ENCODE assay signal across 16 cellular contexts in the genomic region with DNA sequence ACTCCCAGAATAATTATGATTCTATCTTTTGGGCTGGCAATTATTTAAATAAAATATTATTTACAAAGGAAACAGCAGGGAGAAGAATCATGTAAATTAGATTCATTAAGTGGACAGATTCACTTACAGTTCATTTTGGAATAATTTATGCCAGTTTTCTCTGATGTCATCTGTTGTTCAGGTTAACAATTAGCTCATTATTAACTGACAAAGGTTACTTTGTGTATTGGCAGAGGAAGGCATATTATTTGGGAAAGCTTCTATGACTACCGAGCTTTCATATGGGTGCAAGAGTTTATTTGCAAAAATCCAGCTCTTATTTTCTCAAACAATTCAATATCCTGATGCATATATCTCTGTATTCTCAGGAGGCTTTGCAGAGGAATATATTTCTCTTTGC.
DNase-seq lines count a peak whose midpoint lies in the region; ATAC-seq and TF ChIP-seq lines count a peak whose summit lies in the region.
"Had no signal": no experiment of that assay in that cellular context is flagged by ENCODE, and none has a peak within 500 bp of the region (broad histone marks: within the 10 kb centered on the region; RNA-seq: fewer than 3 reads in every experiment).

No MANE protein-coding gene starts in this region.

- H3K9me3 Mint-ChIP-seq in natural killer cell: peaks cover 0 to 4% of the 10 kb centered on the region in 2 donors
- peaks cover 5% of the 10 kb centered on the region for H3K9me3 Mint-ChIP-seq in natural killer cell treated with Interleukin-12 subunit alpha and Interleukin-12 subunit beta and Interleukin-15 and Interleukin-18, amount 100 ng/mL, for 72 hours

- H3K36me3 Mint-ChIP-seq in natural killer cell: peaks cover 18% of the 10 kb centered on the region
- H3K36me3 Mint-ChIP-seq in natural killer cell treated with Interleukin-12 subunit alpha and Interleukin-12 subunit beta and Interleukin-15 and Interleukin-18, amount 100 ng/mL, for 72 hours: peaks cover 6% of the 10 kb centered on the region

- no peak for TF ChIP-seq CTCF in natural killer cell (IDR thresholded peaks at IDR 0.05)

- H3K27ac Mint-ChIP-seq in natural killer cell: peak overlapping the region; percentile 75 to 84
- peak overlapping the region in 1 of 2 donors; percentile 80 for H3K27ac Mint-ChIP-seq in natural killer cell treated with Interleukin-12 subunit alpha and Interleukin-12 subunit beta and Interleukin-15 and Interleukin-18, amount 100 ng/mL, for 72 hours
- H3K27ac Mint-ChIP-seq: CD4-positive, CD25-positive, alpha-beta regulatory T cell had no signal

- peaks cover 39 to 51% of the 10 kb centered on the region in 2 donors for H3K4me1 Mint-ChIP-seq in natural killer cell
- peaks cover 31 to 33% of the 10 kb centered on the region in 2 donors for H3K4me1 Mint-ChIP-seq in natural killer cell treated with Interleukin-12 subunit alpha and Interleukin-12 subunit beta and Interleukin-15 and Interleukin-18, amount 100 ng/mL, for 72 hours (ENCODE audit: low read depth in 2 of 2)

- no peak for DNase-seq in natural killer cell
- DNase-seq in natural killer cell treated with Interleukin-12 subunit alpha and Interleukin-12 subunit beta and Interleukin-15 and Interleukin-18, amount 100 ng/mL, for 72 hours (ENCODE audit: low spot score): no peak
- DNase-seq in globus pallidus (ENCODE audit: low spot score): peak; percentile 61
- peak; percentile 90 for DNase-seq in pons (ENCODE audit: low spot score)
- DNase-seq in stimulated activated naive CD4-positive, alpha-beta T cell (lab: John Stamatoyannopoulos, UW): no peak
- DNase-seq in DMS53 (lab: John Stamatoyannopoulos, UW): no peak
- no peak for DNase-seq in T-helper 1 cell
- DNase-seq: AML-193, Calu3, DMS 273 treated with DMSO at 0.1 percent for 48 hours, DMS79, EL, GM23248 had no signal

- peak overlapping the region; percentile 72 for H3K4me3 Mint-ChIP-seq in natural killer cell
- no peak overlapping the region for H3K4me3 Mint-ChIP-seq in natural killer cell treated with Interleukin-12 subunit alpha and Interleukin-12 subunit beta and Interleukin-15 and Interleukin-18, amount 100 ng/mL, for 72 hours
- H3K4me3 Mint-ChIP-seq: CD4-positive, CD25-positive, alpha-beta regulatory T cell had no signal

- ATAC-seq in natural killer cell: no peak
- ATAC-seq in natural killer cell treated with Interleukin-12 subunit alpha and Interleukin-12 subunit beta and Interleukin-15 and Interleukin-18, amount 100 ng/mL, for 72 hours: no peak
- no peak for ATAC-seq in HG03469 (IDR thresholded peaks at IDR 0.05; ENCODE audit: unreplicated experiment)
- ATAC-seq: HCT116 had no signal

- H3K27me3 Mint-ChIP-seq in natural killer cell (ENCODE audit: low read depth in 2 of 2): no peaks in the 10 kb centered on the region
- no peaks in the 10 kb centered on the region for H3K27me3 Mint-ChIP-seq in natural killer cell treated with Interleukin-12 subunit alpha and Interleukin-12 subunit beta and Interleukin-15 and Interleukin-18, amount 100 ng/mL, for 72 hours
- H3K27me3 Mint-ChIP-seq: CD4-positive, CD25-positive, alpha-beta regulatory T cell had no signal

- intact Hi-C loops in natural killer cell (cut with micrococcal nuclease): no loop called here

Comparison
In these comparisons a context has a peak if more than half of its experiments do, and no peak if none do; other contexts are left out.
1. DNase-seq: peak in globus pallidus (single experiment) and pons (single experiment); none in natural killer cell (single experiment), natural killer cell treated with Interleukin-12 subunit alpha and Interleukin-12 subunit beta and Interleukin-15 and Interleukin-18, amount 100 ng/mL, for 72 hours (single experiment), stimulated activated naive CD4-positive, alpha-beta T cell (0 of 6), DMS53 (single experiment) and T-helper 1 cell (0 of 5).